Comparison of ENCODE assay signal across 9 cellular contexts in genomic region chr17:40111221-40112128, GRCh38. TPM values are rescaled to one million over a fixed set of nuclear protein-coding genes. Genes with fewer than 3 reads are reported as not detected.
A peak's percentile ranks its signal among the peaks of the same experiment; 100 is the strongest.
DNase-seq lines count a peak whose midpoint lies in the region; ATAC-seq, FAIRE-seq and TF ChIP-seq lines count a peak whose summit lies in the region.
"Had no signal": no experiment of that assay in that cellular context is flagged by ENCODE, and none has a peak within 500 bp of the region (broad histone marks: within the 10 kb centered on the region; RNA-seq: fewer than 3 reads in every experiment).

No MANE protein-coding gene starts in this region.

- peaks cover 62% of the 10 kb centered on the region for H3K4me1 Mint-ChIP-seq in central memory CD8-positive, alpha-beta T cell

- peak overlapping the region; percentile 79 for H3K27ac Mint-ChIP-seq in central memory CD8-positive, alpha-beta T cell (ENCODE audit: low read depth)

- no peak for FAIRE-seq in small intestine (lab: Jason Lieb, UNC)
- FAIRE-seq: islet of Langerhans had no signal

- DNase-seq in ELF-1 (ENCODE audit: low read depth, low spot score) (peak; percentile 97), NCI-H2227 (lab: John Stamatoyannopoulos, UW; ENCODE audit: unreplicated experiment) (peak; percentile 92), islet precursor cell (peak; percentile 98), small intestine (peak; percentile 96)
- DNase-seq in central memory CD8-positive, alpha-beta T cell (ENCODE audit: low spot score in 2 of 2) = peak; percentile 44 to 52

- H3K9me3 ChIP-seq in small intestine (ENCODE audit: control insufficient read depth, low read depth) = no peaks in the 10 kb centered on the region

- H3K27me3 Mint-ChIP-seq in central memory CD8-positive, alpha-beta T cell = no peaks in the 10 kb centered on the region

- ATAC-seq in HG02981 (IDR thresholded peaks at IDR 0.05; ENCODE audit: unreplicated experiment) (peak; percentile 38), GM19463 (IDR thresholded peaks at IDR 0.05; ENCODE audit: unreplicated experiment) (no peak)
- ATAC-seq in central memory CD8-positive, alpha-beta T cell (replicated peaks; ENCODE audit: extremely low read depth, poor library complexity, severe bottlenecking) = no peak

- no peaks in the 10 kb centered on the region for H3K9me3 Mint-ChIP-seq in central memory CD8-positive, alpha-beta T cell

- H3K27me3 ChIP-seq in small intestine (ENCODE audit: control insufficient read depth in 2 of 2, insufficient read depth in 2 of 2, low read length in 2 of 2) = no peaks in the 10 kb centered on the region

- H3K4me3 ChIP-seq in small intestine (ENCODE audit: low read depth in 1 of 2, low read length in 2 of 2) = no peak overlapping the region

- peak overlapping the region; percentile 58 for H3K4me3 Mint-ChIP-seq in central memory CD8-positive, alpha-beta T cell

- peak; percentile 86 for TF ChIP-seq CTCF in VCaP (conservative IDR thresholded peaks at IDR 0.05)

- H3K4me1 ChIP-seq in small intestine (ENCODE audit: control insufficient read depth in 2 of 2, insufficient read depth in 1 of 2, low read depth in 1 of 2, low read length in 1 of 2) = peaks cover 9 to 26% of the 10 kb centered on the region in 2 donors

- H3K27ac ChIP-seq in VCaP (peak overlapping the region; percentile 99), small intestine (ENCODE audit: low read depth in 1 of 2, low read length in 1 of 2) (peak overlapping the region; percentile 88)

- no peaks in the 10 kb centered on the region for H3K36me3 ChIP-seq in small intestine (ENCODE audit: control insufficient read depth in 2 of 2, insufficient read depth in 2 of 2, low read length in 2 of 2)

- peaks cover 9% of the 10 kb centered on the region for H3K36me3 Mint-ChIP-seq in central memory CD8-positive, alpha-beta T cell (ENCODE audit: insufficient read depth)

- 0 to 1% (median 1%) methylated on average over 12 of the region's 12 CpGs for WGBS in small intestine, 3 donors

RNA-seq across cellular contexts. Expression of gene MSL1, which starts 10.3 kb away (rescaled TPM):
- polyA plus RNA-seq in small intestine = 10 to 100 TPM; 53.1 to 81.6 (median 57.0) TPM

RNA-seq across cellular contexts. Expression of gene NR1D1, which starts 11.1 kb away (rescaled TPM):
- polyA plus RNA-seq in small intestine = 10 to 100 TPM in 2 of 3 donors, 1 to 10 TPM in 1; 8.5 to 25.1 (median 15.7) TPM

RNA-seq across cellular contexts. Expression of gene CASC3, which starts 28.9 kb away (rescaled TPM):
- polyA plus RNA-seq in small intestine = 10 to 100 TPM; 24.2 to 36.9 (median 28.6) TPM

RNA-seq across cellular contexts. Expression of gene THRA, which starts 48.7 kb away (rescaled TPM):
- polyA plus RNA-seq in small intestine = 10 to 100 TPM; 22.4 to 50.7 (median 36.0) TPM

RNA-seq across cellular contexts. Expression of gene MED24, which starts 57.3 kb away (rescaled TPM):
- polyA plus RNA-seq in small intestine = 10 to 100 TPM; 43.0 to 64.6 (median 49.6) TPM

Comparison
In these comparisons a context has a peak if more than half of its experiments do, and no peak if none do; other contexts are left out.
1. DNase-seq: peak in every context shown above with its lines; median percentile 98 in islet precursor cell; 97 in ELF-1; 96 in small intestine; 92 in NCI-H2227; 48 in central memory CD8-positive, alpha-beta T cell.